Comparison of ENCODE assay signal across 8 cellular contexts in genomic region chr20:44720994-44721784, GRCh38. TPM values are rescaled to one million over a fixed set of nuclear protein-coding genes. Genes with fewer than 3 reads are reported as not detected.
DNase-seq lines count a peak whose midpoint lies in the region; ATAC-seq and TF ChIP-seq lines count a peak whose summit lies in the region.

No MANE protein-coding gene starts in this region.

- no peak for TF ChIP-seq CTCF in heart left ventricle (IDR thresholded peaks at IDR 0.05)
- TF ChIP-seq CTCF in stomach (IDR thresholded peaks at IDR 0.05), result no peak

- peaks cover 39% of the 10 kb centered on the region for H3F3A ChIP-seq in GM23248 (ENCODE audit: insufficient read depth)

- H3K9ac ChIP-seq in GM23248, result peak overlapping the region; percentile 77

- H3K27ac ChIP-seq in GM23248 (peak overlapping the region; percentile 97), angular gyrus (ENCODE audit: low read depth, low read length) (peak overlapping the region; percentile 89), heart left ventricle (peak overlapping the region in 11 of 12 donors; percentile 33 to 71 (median 54)), stomach (peak overlapping the region in 4 of 5 donors; percentile 8 to 44 (median 28))

- H3K9me3 ChIP-seq in GM23248 (ENCODE audit: low read depth) (no peaks in the 10 kb centered on the region), heart left ventricle (no peaks in the 10 kb centered on the region), stomach (no peaks in the 10 kb centered on the region)

- no peaks in the 10 kb centered on the region for H4K20me1 ChIP-seq in GM23248 (ENCODE audit: insufficient read depth)

- no peaks in the 10 kb centered on the region for H3K27me3 ChIP-seq in GM23248 (replicated peaks; ENCODE audit: insufficient read depth)
- no peaks in the 10 kb centered on the region for H3K27me3 ChIP-seq in heart left ventricle
- peaks cover 0 to 6% (median 0%) of the 10 kb centered on the region in 3 donors for H3K27me3 ChIP-seq in stomach

- H3K36me3 ChIP-seq in GM23248 (ENCODE audit: low read depth), result no peaks in the 10 kb centered on the region
- H3K36me3 ChIP-seq in heart left ventricle, result no peaks in the 10 kb centered on the region
- H3K36me3 ChIP-seq in stomach, result no peaks in the 10 kb centered on the region

- ATAC-seq in heart left ventricle (peak in 2 of 4 donors; percentile 42 to 64), GM21737 (IDR thresholded peaks at IDR 0.05; ENCODE audit: unreplicated experiment) (no peak), HG02852 (IDR thresholded peaks at IDR 0.05; ENCODE audit: unreplicated experiment) (no peak)

- WGBS in GM23248 (ENCODE audit: low coverage in 1 of 2, low lambda C conversion rate in 2 of 2, missing lambda C conversion rate in 2 of 2), 2 experiments, result 21 to 25% methylated on average over 11 of the region's 11 CpGs
- 59 to 62% (median 61%) methylated on average over 11 of the region's 11 CpGs for WGBS in heart left ventricle, 4 donors
- WGBS in stomach, 5 donors, result 25 to 38% (median 35%) methylated on average over 11 of the region's 11 CpGs

- TF ChIP-seq EP300 in stomach (IDR thresholded peaks at IDR 0.05), result no peak

- intact Hi-C loops in heart left ventricle (cut with DNase I), result no loop called here
- intact Hi-C loops in stomach (cut with DNase I; ENCODE audit: low total_unique reads), result no loop called here

- in situ Hi-C loops in GM23248 (cut with MboI), result no loop called here

- no peak for TF ChIP-seq POLR2A in heart left ventricle (IDR thresholded peaks at IDR 0.05)
- no peak for TF ChIP-seq POLR2A in stomach (IDR thresholded peaks at IDR 0.05)

- H3K79me2 ChIP-seq in GM23248 (ENCODE audit: insufficient read depth), result no peaks in the 10 kb centered on the region

- H3K4me1 ChIP-seq in GM23248 (ENCODE audit: insufficient read depth), result peaks cover 33% of the 10 kb centered on the region
- H3K4me1 ChIP-seq in heart left ventricle, result peaks cover 0 to 21% (median 6%) of the 10 kb centered on the region in 12 donors
- peaks cover 0 to 22% (median 18%) of the 10 kb centered on the region in 4 donors for H3K4me1 ChIP-seq in stomach

- peak overlapping the region; percentile 29; the same call in 1 of the 2 replicates for H3K4me3 ChIP-seq in GM23248
- no peak overlapping the region for H3K4me3 ChIP-seq in heart left ventricle
- no peak overlapping the region for H3K4me3 ChIP-seq in stomach

- DNase-seq in GM23248, result peak; percentile 86
- DNase-seq in heart left ventricle, result peak in 2 of 5 donors; percentile 20 to 63
- peak; percentile 66 for DNase-seq in stomach
- DNase-seq in activated gamma-delta T cell treated with Interleukin-2 at 50 U/mL for 16 hours, result no peak
- no peak for DNase-seq in germinal center (ENCODE audit: low spot score)

- H3K4me2 ChIP-seq in GM23248 (ENCODE audit: unreplicated experiment), result peak overlapping the region; percentile 72

- H2AFZ ChIP-seq in GM23248, result no peak overlapping the region

- H3K9me2 ChIP-seq in GM23248 (ENCODE audit: insufficient read depth), result no peaks in the 10 kb centered on the region

RNA-seq across cellular contexts. Expression of gene CCN5, which starts 6.0 kb away (rescaled TPM):
- total RNA-seq in GM23248 (2014; rRNA removed; shearing (Covaris generic)), result 24.5 and 47.3 TPM in 2 replicates
- 20.8 and 23.6 TPM in 2 replicates for polyA plus RNA-seq in GM23248 (2016; fragmentation: Nextera tagmentation; extraction: Ambion mirVana)
- 10 to 100 TPM in 8 of 9 donors, 1 to 10 TPM in 1; 7.3 to 62.3 (median 28.7) TPM for total RNA-seq in heart left ventricle
- 10 to 100 TPM; 11.0 to 92.3 TPM for polyA plus RNA-seq in heart left ventricle
- 100 to 1,000 TPM in 1 of 5 donors, 10 to 100 TPM in 1, not detected in 3; 19.9 to 193 TPM for total RNA-seq in stomach
- 1 to 10 TPM; 2.5 to 8.2 (median 3.4) TPM for polyA plus RNA-seq in stomach

RNA-seq across cellular contexts. Expression of gene KCNK15, which starts 24.5 kb away (rescaled TPM):
- total RNA-seq in GM23248 (2014; rRNA removed; shearing (Covaris generic)), result 9.9 and 11.1 TPM in 2 replicates
- 5.2 and 5.7 TPM in 2 replicates for polyA plus RNA-seq in GM23248 (2016; fragmentation: Nextera tagmentation; extraction: Ambion mirVana)
- total RNA-seq in heart left ventricle, result 1 to 10 TPM in 2 of 9 donors, under 1 TPM in 7; 0.12 to 2.2 (median 0.39) TPM
- under 1 TPM; 0.23 to 0.33 TPM for polyA plus RNA-seq in heart left ventricle
- total RNA-seq in stomach, result 1 to 10 TPM in 3 of 5 donors, not detected in 2; 1.5 to 7.7 (median 4.5) TPM
- 1 to 10 TPM in 1 of 3 donors, under 1 TPM in 2; 0.46 to 2.6 (median 0.78) TPM for polyA plus RNA-seq in stomach

Comparison
In these comparisons a context has a peak if more than half of its experiments do, and no peak if none do; other contexts are left out.
1. DNase-seq: peak in GM23248 (single experiment) and stomach (single experiment); none in activated gamma-delta T cell treated with Interleukin-2 at 50 U/mL for 16 hours (single experiment) and germinal center (single experiment).
2. H3K27ac ChIP-seq: peak in every context shown above with its lines; median percentile 97 in GM23248; 89 in angular gyrus; 54 in heart left ventricle; 28 in stomach.